ENCODE assay signal across 8 cellular contexts in the genomic region with DNA sequence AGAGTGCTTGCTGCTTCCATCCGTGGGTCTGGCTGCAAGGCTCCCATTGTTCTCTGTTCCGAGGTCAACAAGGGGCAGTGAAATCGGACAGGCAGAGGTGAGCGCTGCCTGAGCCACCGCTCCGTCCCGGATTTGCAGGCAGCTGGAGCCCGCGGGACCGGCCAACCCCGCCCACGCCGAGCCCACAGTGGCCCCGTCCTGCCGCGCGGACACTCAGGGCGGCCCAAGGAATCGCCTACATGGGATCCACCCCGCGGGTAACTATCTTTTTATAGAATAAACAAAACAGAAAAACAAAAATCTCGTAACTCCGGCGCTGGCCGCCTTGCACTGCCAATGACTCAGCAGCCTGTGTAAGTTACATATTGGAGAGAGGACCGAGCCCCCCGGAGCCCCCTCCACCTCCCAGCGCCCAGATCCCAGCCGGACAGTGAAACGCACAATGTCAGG. TPM values are rescaled to one million over a fixed set of nuclear protein-coding genes. Genes with fewer than 3 reads are reported as not detected.
A peak's percentile ranks its signal among the peaks of the same experiment; 100 is the strongest.
DNase-seq lines count a peak whose midpoint lies in the region; TF ChIP-seq lines count a peak whose summit lies in the region.

No MANE protein-coding gene starts in this region.

- no peak for TF ChIP-seq CTCF in astrocyte of the spinal cord (IDR thresholded peaks at IDR 0.05; ENCODE audit: low read depth, low read length)
- no peak for TF ChIP-seq CTCF in stomach (IDR thresholded peaks at IDR 0.05)

- peaks cover 0 to 10% (median 6%) of the 10 kb centered on the region in 3 donors for H3K27me3 ChIP-seq in stomach

- DNase-seq in DMS53 (lab: John Stamatoyannopoulos, UW) (peak; percentile 61), DMS53 treated with DMSO at 0.1 percent for 48 hours (lab: John Stamatoyannopoulos, UW; ENCODE audit: unreplicated experiment) (no peak), astrocyte of the spinal cord (ENCODE audit: low read depth, low spot score) (peak; percentile 25), islet precursor cell (peak; percentile 78), stomach (peak; percentile 44), NCI-H345 (lab: John Stamatoyannopoulos, UW) (no peak), UCSD-AML1 (lab: John Stamatoyannopoulos, UW; ENCODE audit: unreplicated experiment) (no peak), cortex of kidney (lab: John Stamatoyannopoulos, UW) (no peak)

- peak overlapping the region; percentile 84 for H3K4me3 ChIP-seq in astrocyte of the spinal cord (ENCODE audit: low read depth, low read length)
- peak overlapping the region; percentile 30 to 93 (median 70) for H3K4me3 ChIP-seq in stomach

- peaks cover 16 to 47% (median 36%) of the 10 kb centered on the region in 4 donors for H3K4me1 ChIP-seq in stomach

- H3K27ac ChIP-seq in stomach, result peak overlapping the region in 1 of 5 donors; percentile 57

- TF ChIP-seq EP300 in stomach (IDR thresholded peaks at IDR 0.05), result no peak

- intact Hi-C loops in stomach (cut with DNase I; ENCODE audit: low total_unique reads), result no loop called here

- in situ Hi-C loops in astrocyte of the spinal cord (cut with HindIII; ENCODE audit: low sequenced_read_pairs), result no loop called here

- no peak for TF ChIP-seq POLR2A in stomach (IDR thresholded peaks at IDR 0.05)

- H3K9me3 ChIP-seq in stomach, result no peaks in the 10 kb centered on the region

- WGBS in stomach, 5 donors, result 10 to 24% (median 20%) methylated on average over 30 of the region's 30 CpGs

- H3K36me3 ChIP-seq in stomach, result no peaks in the 10 kb centered on the region

RNA-seq across cellular contexts. Expression of a gene that starts 1.9 kb away (rescaled TPM):
- total RNA-seq in stomach, result 10 to 100 TPM in 4 of 5 donors, 1 to 10 TPM in 1; 9.8 to 81.7 (median 21.5) TPM
- polyA plus RNA-seq in stomach, result 10 to 100 TPM; 19.5 to 31.5 (median 22.5) TPM

Comparison
In these comparisons a context has a peak if more than half of its experiments do, and no peak if none do; other contexts are left out.
1. DNase-seq: peak in DMS53 (single experiment), astrocyte of the spinal cord (single experiment), islet precursor cell (single experiment) and stomach (single experiment); none in DMS53 treated with DMSO at 0.1 percent for 48 hours (single experiment), NCI-H345 (single experiment), UCSD-AML1 (single experiment) and cortex of kidney (single experiment).